3 cellular contexts compared by ENCODE assay signal in the genomic region with DNA sequence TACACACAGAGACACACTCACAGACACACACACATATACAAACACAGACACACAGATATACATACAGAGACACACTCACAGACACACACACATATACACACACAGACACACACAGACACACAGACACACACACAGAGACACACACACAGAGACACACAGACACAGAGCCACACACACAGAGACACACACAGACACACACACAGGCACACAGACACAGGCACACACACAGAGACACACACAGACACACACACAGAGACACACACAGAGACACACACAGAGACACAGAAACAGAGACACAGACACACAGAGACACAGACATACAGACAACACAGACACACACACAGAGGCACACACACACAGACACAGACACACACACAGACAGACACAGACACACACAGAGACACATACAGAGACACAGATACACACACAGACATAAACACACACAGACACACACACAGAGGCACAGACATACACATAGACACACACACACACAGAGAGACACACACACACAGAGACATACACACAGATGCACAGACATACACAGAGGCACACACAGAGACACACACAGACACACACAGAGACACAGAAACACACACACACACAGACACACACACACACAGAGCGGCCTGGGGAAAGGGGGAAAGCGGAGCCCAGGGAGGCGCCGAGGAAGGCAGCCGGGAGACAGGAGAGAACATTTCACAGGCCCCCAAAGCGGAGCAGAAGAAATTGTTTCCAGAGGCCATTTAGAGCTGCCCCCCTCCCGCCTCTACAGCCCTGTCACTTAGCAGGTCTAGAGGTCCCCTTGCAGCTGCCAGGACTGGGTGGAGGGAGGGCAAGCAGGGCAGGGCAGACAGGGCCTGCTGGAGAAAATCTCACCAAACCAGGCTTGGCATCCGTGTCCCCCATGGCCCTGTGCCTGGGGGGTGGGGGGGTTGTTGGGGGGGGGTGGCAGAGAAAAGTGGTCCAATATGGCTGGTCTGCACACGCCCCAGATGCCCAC.
TF ChIP-seq lines count a peak whose summit lies in the region.

No MANE protein-coding gene starts in this region.

TF ChIP-seq in A549, 52 proteins besides CTCF, POLR2A, EP300 and RAD21:
- TF ChIP-seq GATA3 (IDR thresholded peaks at IDR 0.05; ENCODE audit: borderline replicate concordance) (no peak), SMC3 (IDR thresholded peaks at IDR 0.05) (no peak), RNF2 (IDR thresholded peaks at IDR 0.05; ENCODE audit: borderline replicate concordance, low read depth) (no peak), FOSL2 (IDR thresholded peaks at IDR 0.05) (no peak), FOSL2 (CRISPR knock-in tag; IDR thresholded peaks at IDR 0.05) (no peak), ESRRA (IDR thresholded peaks at IDR 0.05; ENCODE audit: borderline replicate concordance, low read length) (no peak), CBX2 (IDR thresholded peaks at IDR 0.05; ENCODE audit: borderline replicate concordance, low read depth) (no peak), CBX8 (IDR thresholded peaks at IDR 0.05) (no peak), HOXB13 (CRISPR knock-in tag; IDR thresholded peaks at IDR 0.05; ENCODE audit: low read depth) (no peak), ZC3H11A (IDR thresholded peaks at IDR 0.05) (no peak), FOSB (CRISPR knock-in tag; IDR thresholded peaks at IDR 0.05) (no peak), HOXB5 (CRISPR knock-in tag; IDR thresholded peaks at IDR 0.05) (no peak), RARB (CRISPR knock-in tag; IDR thresholded peaks at IDR 0.05) (no peak)

TF ChIP-seq in IMR-90, 13 proteins besides CTCF, POLR2A, EP300 and RAD21:
- TF ChIP-seq, protein P1, sequence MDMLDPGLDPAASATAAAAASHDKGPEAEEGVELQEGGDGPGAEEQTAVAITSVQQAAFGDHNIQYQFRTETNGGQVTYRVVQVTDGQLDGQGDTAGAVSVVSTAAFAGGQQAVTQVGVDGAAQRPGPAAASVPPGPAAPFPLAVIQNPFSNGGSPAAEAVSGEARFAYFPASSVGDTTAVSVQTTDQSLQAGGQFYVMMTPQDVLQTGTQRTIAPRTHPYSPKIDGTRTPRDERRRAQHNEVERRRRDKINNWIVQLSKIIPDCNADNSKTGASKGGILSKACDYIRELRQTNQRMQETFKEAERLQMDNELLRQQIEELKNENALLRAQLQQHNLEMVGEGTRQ (IDR thresholded peaks at IDR 0.05; ENCODE audit: low read depth, low read length): no peak
- TF ChIP-seq CHD1 (IDR thresholded peaks at IDR 0.05; ENCODE audit: low read depth, low read length) (no peak), CEBPB (IDR thresholded peaks at IDR 0.05; ENCODE audit: low read depth, low read length) (no peak), SMC3 (IDR thresholded peaks at IDR 0.05; ENCODE audit: low read depth, low read length) (no peak), RFX5 (IDR thresholded peaks at IDR 0.05; ENCODE audit: low read depth, low read length) (no peak), MAZ (IDR thresholded peaks at IDR 0.05; ENCODE audit: borderline replicate concordance, low read depth, low read length) (no peak), RCOR1 (IDR thresholded peaks at IDR 0.05; ENCODE audit: insufficient replicate concordance, low read length) (no peak), BHLHE40 (IDR thresholded peaks at IDR 0.05; ENCODE audit: low read depth, low read length) (no peak), MXI1 (IDR thresholded peaks at IDR 0.05; ENCODE audit: borderline replicate concordance, low read depth, low read length) (no peak), FOS (IDR thresholded peaks at IDR 0.05; ENCODE audit: low read depth, low read length) (no peak), MAFK (IDR thresholded peaks at IDR 0.05; ENCODE audit: low read depth, low read length) (no peak), NFE2L2 (IDR thresholded peaks at IDR 0.05; ENCODE audit: low read depth, low read length) (no peak)
- TF ChIP-seq, protein P2, sequence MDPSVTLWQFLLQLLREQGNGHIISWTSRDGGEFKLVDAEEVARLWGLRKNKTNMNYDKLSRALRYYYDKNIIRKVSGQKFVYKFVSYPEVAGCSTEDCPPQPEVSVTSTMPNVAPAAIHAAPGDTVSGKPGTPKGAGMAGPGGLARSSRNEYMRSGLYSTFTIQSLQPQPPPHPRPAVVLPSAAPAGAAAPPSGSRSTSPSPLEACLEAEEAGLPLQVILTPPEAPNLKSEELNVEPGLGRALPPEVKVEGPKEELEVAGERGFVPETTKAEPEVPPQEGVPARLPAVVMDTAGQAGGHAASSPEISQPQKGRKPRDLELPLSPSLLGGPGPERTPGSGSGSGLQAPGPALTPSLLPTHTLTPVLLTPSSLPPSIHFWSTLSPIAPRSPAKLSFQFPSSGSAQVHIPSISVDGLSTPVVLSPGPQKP (IDR thresholded peaks at IDR 0.05; ENCODE audit: borderline replicate concordance, low read depth, low read length): no peak

TF ChIP-seq in H1, 55 proteins besides CTCF, POLR2A, EP300 and RAD21:
- no peak for TF ChIP-seq RNF2 (IDR thresholded peaks at IDR 0.05; ENCODE audit: borderline replicate concordance, low read depth, low read length, missing control alignments, poor library complexity, severe bottlenecking)
- TF ChIP-seq RBBP5 (IDR thresholded peaks at IDR 0.05; ENCODE audit: borderline replicate concordance, low read depth, low read length): no peak
- TF ChIP-seq SP4 (IDR thresholded peaks at IDR 0.05; ENCODE audit: low read length): no peak
- no peak for TF ChIP-seq NRF1 (IDR thresholded peaks at IDR 0.05; ENCODE audit: low read depth, low read length)
- no peak for TF ChIP-seq TAF7 (optimal IDR thresholded peaks at IDR 0.05; ENCODE audit: borderline replicate concordance, low read depth, low read length)
- TF ChIP-seq JUN (IDR thresholded peaks at IDR 0.05; ENCODE audit: low read depth, low read length): no peak
- no peak for TF ChIP-seq HDAC2 (IDR thresholded peaks at IDR 0.05; ENCODE audit: borderline replicate concordance in 1 of 2, low read depth in 2 of 2, low read length in 2 of 2)
- TF ChIP-seq SP1 (IDR thresholded peaks at IDR 0.05; ENCODE audit: low read depth, low read length): no peak
